In genomic region chr5:37847978-37848425, GRCh38 we compare ENCODE assay signal across 9 cellular contexts. TPM values are rescaled to one million over a fixed set of nuclear protein-coding genes. Genes with fewer than 3 reads are reported as not detected.
DNase-seq lines count a peak whose midpoint lies in the region; ATAC-seq and TF ChIP-seq lines count a peak whose summit lies in the region.
"Had no signal": no experiment of that assay in that cellular context is flagged by ENCODE, and none has a peak within 500 bp of the region (broad histone marks: within the 10 kb centered on the region; RNA-seq: fewer than 3 reads in every experiment).

No MANE protein-coding gene starts in this region.

- 54 to 73% methylated on average over 2 to 3 of the region's 3 CpGs for WGBS in endodermal cell (ENCODE audit: insufficient coverage in 1 of 2, insufficient read length in 1 of 2), 2 experiments

- H3K4me3 Mint-ChIP-seq in endodermal cell, result no peak overlapping the region
- no peak overlapping the region for H3K4me3 Mint-ChIP-seq in activated CD4-positive, alpha-beta memory T cell treated with anti-CD3 and anti-CD28 coated beads for 36 hours

- CTCF ChIA-PET in activated CD4-positive, alpha-beta memory T cell treated with anti-CD3 and anti-CD28 coated beads for 36 hours (lab: Charles Lee), result no interaction called here

- peaks cover 4% of the 10 kb centered on the region for H3K36me3 Mint-ChIP-seq in endodermal cell (ENCODE audit: low read depth)
- H3K36me3 Mint-ChIP-seq in activated CD4-positive, alpha-beta memory T cell treated with anti-CD3 and anti-CD28 coated beads for 36 hours, result no peaks in the 10 kb centered on the region

- peaks cover 58% of the 10 kb centered on the region for H3K4me1 Mint-ChIP-seq in endodermal cell
- no peaks in the 10 kb centered on the region for H3K4me1 Mint-ChIP-seq in activated CD4-positive, alpha-beta memory T cell treated with anti-CD3 and anti-CD28 coated beads for 36 hours (ENCODE audit: low read depth)

- intact Hi-C loops in activated CD4-positive, alpha-beta memory T cell treated with anti-CD3 and anti-CD28 coated beads for 36 hours (cut with micrococcal nuclease), result no loop called here

- ATAC-seq in GM21723 (IDR thresholded peaks at IDR 0.05; ENCODE audit: unreplicated experiment), result peak; percentile 79

- H3K9ac ChIP-seq in endodermal cell (ENCODE audit: extremely low read depth, low read length, poor library complexity, severe bottlenecking), result no peak overlapping the region

- no peaks in the 10 kb centered on the region for H3K9me3 Mint-ChIP-seq in endodermal cell
- no peaks in the 10 kb centered on the region for H3K9me3 Mint-ChIP-seq in activated CD4-positive, alpha-beta memory T cell treated with anti-CD3 and anti-CD28 coated beads for 36 hours

- H3K27ac ChIP-seq in C4-2B (peak overlapping the region; percentile 36; the same call in 1 of the 2 replicates), endodermal cell (ENCODE audit: low read depth, low read length) (no peak overlapping the region)
- H3K27ac ChIP-seq: skin epidermis had no signal

- peak; percentile 99 for DNase-seq in NCI-H2107 treated with DMSO at 0.1 percent for 48 hours (lab: John Stamatoyannopoulos, UW; ENCODE audit: unreplicated experiment)
- DNase-seq in endodermal cell, result peak; percentile 57
- DNase-seq in COLO829 (ENCODE audit: low spot score), result no peak
- DNase-seq in NK-92 treated with Interleukin-12 subunit alpha and Interleukin-12 subunit beta, amount 100 ng/mL, for 24 hours (lab: John Stamatoyannopoulos, UW), result no peak
- DNase-seq in 8988T, result no peak
- DNase-seq in activated CD4-positive, alpha-beta memory T cell treated with anti-CD3 and anti-CD28 coated beads for 36 hours, result no peak

- H3K27me3 ChIP-seq in endodermal cell (ENCODE audit: control insufficient read depth, insufficient read depth, low read length, poor library complexity, severe bottlenecking), result no peaks in the 10 kb centered on the region

- H3K9me3 ChIP-seq in endodermal cell (ENCODE audit: control insufficient read depth, low read length), result no peaks in the 10 kb centered on the region

- H3K27ac Mint-ChIP-seq in endodermal cell, result peak overlapping the region; percentile 19
- no peak overlapping the region for H3K27ac Mint-ChIP-seq in activated CD4-positive, alpha-beta memory T cell treated with anti-CD3 and anti-CD28 coated beads for 36 hours

- H3K4me3 ChIP-seq in endodermal cell (ENCODE audit: low read length), result no peak overlapping the region
- H3K4me3 ChIP-seq: skin epidermis had no signal

- H3K27me3 Mint-ChIP-seq in endodermal cell (ENCODE audit: insufficient read depth), result no peaks in the 10 kb centered on the region
- H3K27me3 Mint-ChIP-seq in activated CD4-positive, alpha-beta memory T cell treated with anti-CD3 and anti-CD28 coated beads for 36 hours, result peaks cover 13% of the 10 kb centered on the region

- TF ChIP-seq CTCF in C4-2B (conservative IDR thresholded peaks at IDR 0.05), result no peak
- no peak for TF ChIP-seq CTCF in endodermal cell (conservative IDR thresholded peaks at IDR 0.05)

- no peaks in the 10 kb centered on the region for H3K36me3 ChIP-seq in endodermal cell (ENCODE audit: control insufficient read depth, insufficient read depth, low read length)

- H3K4me1 ChIP-seq in endodermal cell (ENCODE audit: control insufficient read depth, insufficient read depth, low read length), result peaks cover 22% of the 10 kb centered on the region

- POLR2A ChIA-PET in activated CD4-positive, alpha-beta memory T cell treated with anti-CD3 and anti-CD28 coated beads for 36 hours (lab: Charles Lee), result no interaction called here

RNA-seq across cellular contexts. Expression of gene GDNF, which starts 8.2 kb away (rescaled TPM):
- 1 to 10 TPM in 1 of 2 donors, under 1 TPM in 1; 0.58 to 2.4 TPM for total RNA-seq in endodermal cell
- polyA plus RNA-seq in endodermal cell (2013, experiment 1 of 2), result 1.1 TPM
- 0.58 TPM for polyA plus RNA-seq in endodermal cell (2013, experiment 2 of 2)
- not detected for total RNA-seq in activated CD4-positive, alpha-beta memory T cell treated with anti-CD3 and anti-CD28 coated beads for 36 hours

Comparison
In these comparisons a context has a peak if more than half of its experiments do, and no peak if none do; other contexts are left out.
1. DNase-seq: peak in NCI-H2107 treated with DMSO at 0.1 percent for 48 hours (single experiment) and endodermal cell (single experiment); none in COLO829 (single experiment), NK-92 treated with Interleukin-12 subunit alpha and Interleukin-12 subunit beta, amount 100 ng/mL, for 24 hours (single experiment), 8988T (single experiment) and activated CD4-positive, alpha-beta memory T cell treated with anti-CD3 and anti-CD28 coated beads for 36 hours (single experiment).